Comparison of ENCODE assay signal across 13 cellular contexts in genomic region chr21:37375866-37376574, GRCh38. TPM values are rescaled to one million over a fixed set of nuclear protein-coding genes. Genes with fewer than 3 reads are reported as not detected.
DNase-seq lines count a peak whose midpoint lies in the region; ATAC-seq and TF ChIP-seq lines count a peak whose summit lies in the region.
"Had no signal": no experiment of that assay in that cellular context is flagged by ENCODE, and none has a peak within 500 bp of the region (broad histone marks: within the 10 kb centered on the region; RNA-seq: fewer than 3 reads in every experiment).

No MANE protein-coding gene starts in this region.

- H3K36me3 ChIP-seq in gastroesophageal sphincter (no peaks in the 10 kb centered on the region), uterus (no peaks in the 10 kb centered on the region)

- peak overlapping the region in 5 of 7 donors; percentile 25 to 89 (median 72) for H3K27ac Mint-ChIP-seq in CD14-positive monocyte
- H3K27ac Mint-ChIP-seq in CD4-positive, alpha-beta T cell = peak overlapping the region; percentile 21
- peak overlapping the region; percentile 9 for H3K27ac Mint-ChIP-seq in activated CD8-positive, alpha-beta T cell treated with anti-CD3 and anti-CD28 coated beads, Interleukin-2, amount 10 ng/mL, durations not matched to agents 7 days and 5 days
- H3K27ac Mint-ChIP-seq in naive B cell = peak overlapping the region in 4 of 6 donors; percentile 32 to 79 (median 46)

- H3K27ac ChIP-seq in CD4-positive, alpha-beta T cell (ENCODE audit: low read depth, low read length) = no peak overlapping the region
- H3K27ac ChIP-seq in gastroesophageal sphincter (no peak overlapping the region), uterus (no peak overlapping the region)

- H3K4me3 Mint-ChIP-seq in CD14-positive monocyte (no peak overlapping the region), naive B cell (peak overlapping the region in 6 of 8 donors; percentile 15 to 78 (median 38))
- H3K4me3 Mint-ChIP-seq in CD4-positive, alpha-beta T cell = peak overlapping the region; percentile 57
- H3K4me3 Mint-ChIP-seq in activated CD8-positive, alpha-beta T cell treated with anti-CD3 and anti-CD28 coated beads, Interleukin-2, amount 10 ng/mL, durations not matched to agents 7 days and 5 days = no peak overlapping the region

- H3K4me1 ChIP-seq in gastroesophageal sphincter (peaks cover 25 to 100% (median 45%) of the 10 kb centered on the region in 3 donors), uterus (peaks cover 4 to 8% of the 10 kb centered on the region in 2 donors)

- intact Hi-C loops in CD14-positive monocyte (cut with micrococcal nuclease) = loop anchor here (5.0 to 10.0 kb wide), 2 partner anchors 36 to 59 kb away; no protein-coding TSS in a partner anchor
- intact Hi-C loops in CD4-positive, alpha-beta T cell (cut with DNase I, micrococcal nuclease) = loop anchor here in 1 of 2 experiments (1.0 kb wide), 1 partner anchor 32 kb away; no protein-coding TSS in a partner anchor
- intact Hi-C loops in uterus (cut with DNase I; ENCODE audit: low total_unique reads) = no loop called here

- no peak for TF ChIP-seq CTCF in CD14-positive monocyte (IDR thresholded peaks at IDR 0.05)
- TF ChIP-seq CTCF in CD4-positive, alpha-beta T cell (IDR thresholded peaks at IDR 0.05) = no peak
- no peak for TF ChIP-seq CTCF in gastroesophageal sphincter (IDR thresholded peaks at IDR 0.05)
- TF ChIP-seq CTCF in uterus (IDR thresholded peaks at IDR 0.05) = no peak

- no peak for TF ChIP-seq EP300 in gastroesophageal sphincter (IDR thresholded peaks at IDR 0.05)

- no peaks in the 10 kb centered on the region for H3K9me3 Mint-ChIP-seq in CD14-positive monocyte
- no peaks in the 10 kb centered on the region for H3K9me3 Mint-ChIP-seq in CD4-positive, alpha-beta T cell
- H3K9me3 Mint-ChIP-seq in activated CD8-positive, alpha-beta T cell treated with anti-CD3 and anti-CD28 coated beads, Interleukin-2, amount 10 ng/mL, durations not matched to agents 7 days and 5 days (ENCODE audit: insufficient read depth) = no peaks in the 10 kb centered on the region
- no peaks in the 10 kb centered on the region for H3K9me3 Mint-ChIP-seq in naive B cell

- CTCF ChIA-PET in CD4-positive, alpha-beta T cell (lab: Charles Lee) = interaction anchor here (1.1 kb wide), 1 partner anchor 10 kb away, joined by 3 read pairs; no protein-coding TSS in a partner anchor
- CTCF ChIA-PET in activated CD8-positive, alpha-beta T cell treated with anti-CD3 and anti-CD28 coated beads, Interleukin-2, amount 10 ng/mL, durations not matched to agents 7 days and 5 days (lab: Charles Lee) = no interaction called here

- ATAC-seq in CD4-positive, alpha-beta T cell (ENCODE audit: poor library complexity) = no peak
- no peak for ATAC-seq in activated CD8-positive, alpha-beta T cell treated with anti-CD3 and anti-CD28 coated beads, Interleukin-2, amount 10 ng/mL, durations not matched to agents 7 days and 5 days
- no peak for ATAC-seq in naive B cell (ENCODE audit: low read depth in 2 of 2)
- no peak for ATAC-seq in gastroesophageal sphincter

- peaks cover 0 to 4% of the 10 kb centered on the region in 2 donors for H3K36me3 Mint-ChIP-seq in CD14-positive monocyte
- peaks cover 8% of the 10 kb centered on the region for H3K36me3 Mint-ChIP-seq in CD4-positive, alpha-beta T cell (ENCODE audit: low read depth)
- H3K36me3 Mint-ChIP-seq in activated CD8-positive, alpha-beta T cell treated with anti-CD3 and anti-CD28 coated beads, Interleukin-2, amount 10 ng/mL, durations not matched to agents 7 days and 5 days (ENCODE audit: low read depth) = peaks cover 39% of the 10 kb centered on the region
- H3K36me3 Mint-ChIP-seq in naive B cell = peaks cover 0 to 4% of the 10 kb centered on the region in 2 donors

- 78 to 79% methylated on average over 12 of the region's 13 CpGs for WGBS in gastroesophageal sphincter (ENCODE audit: low coverage in 1 of 2), 2 donors

- POLR2A ChIA-PET in CD4-positive, alpha-beta T cell (lab: Charles Lee) = interaction anchor here (1.4 kb wide), 1 partner anchor 109 kb away, joined by 4 read pairs; the partner anchor contains the start of gene VPS26C
- POLR2A ChIA-PET in activated CD8-positive, alpha-beta T cell treated with anti-CD3 and anti-CD28 coated beads, Interleukin-2, amount 10 ng/mL, durations not matched to agents 7 days and 5 days (lab: Charles Lee) = no interaction called here

- H3K27me3 Mint-ChIP-seq in CD14-positive monocyte (ENCODE audit: low read depth in 3 of 3) = no peaks in the 10 kb centered on the region
- H3K27me3 Mint-ChIP-seq in CD4-positive, alpha-beta T cell = no peaks in the 10 kb centered on the region
- H3K27me3 Mint-ChIP-seq in activated CD8-positive, alpha-beta T cell treated with anti-CD3 and anti-CD28 coated beads, Interleukin-2, amount 10 ng/mL, durations not matched to agents 7 days and 5 days (ENCODE audit: low read depth) = no peaks in the 10 kb centered on the region
- no peaks in the 10 kb centered on the region for H3K27me3 Mint-ChIP-seq in naive B cell

- H3K9me3 ChIP-seq in CD4-positive, alpha-beta T cell (ENCODE audit: control insufficient read depth, low read length) = no peaks in the 10 kb centered on the region
- H3K9me3 ChIP-seq in gastroesophageal sphincter (no peaks in the 10 kb centered on the region), uterus (no peaks in the 10 kb centered on the region)

- no peak for DNase-seq in CD14-positive monocyte (ENCODE audit: low spot score)
- DNase-seq in CD4-positive, alpha-beta T cell = no peak
- no peak for DNase-seq in activated CD8-positive, alpha-beta T cell treated with anti-CD3 and anti-CD28 coated beads, Interleukin-2, amount 10 ng/mL, durations not matched to agents 7 days and 5 days
- DNase-seq in naive B cell = no peak
- DNase-seq in uterus = no peak
- DNase-seq in HPDE6-E6E7 (ENCODE audit: extremely low spot score) = no peak
- DNase-seq: activated CD4-positive, alpha-beta T cell treated with anti-CD3 and anti-CD28 coated beads for 48 hours; activated effector memory CD4-positive, alpha-beta T cell treated with anti-CD3 and anti-CD28 coated beads, Interleukin-2, amount 50 U/mL, for 16 hours; GF-D8; GOT3; head of caudate nucleus; PC-9 had no signal

- no peak for TF ChIP-seq POLR2A in gastroesophageal sphincter (IDR thresholded peaks at IDR 0.05)
- TF ChIP-seq POLR2A in uterus (IDR thresholded peaks at IDR 0.05) = no peak

- H3K27me3 ChIP-seq in CD4-positive, alpha-beta T cell (ENCODE audit: control insufficient read depth, insufficient read depth, low read length) = no peaks in the 10 kb centered on the region
- H3K27me3 ChIP-seq in gastroesophageal sphincter (no peaks in the 10 kb centered on the region), uterus (no peaks in the 10 kb centered on the region)

- H3K4me1 Mint-ChIP-seq in CD14-positive monocyte (peaks cover 80% of the 10 kb centered on the region), naive B cell (peaks cover 63 to 91% (median 83%) of the 10 kb centered on the region in 3 donors)
- peaks cover 94% of the 10 kb centered on the region for H3K4me1 Mint-ChIP-seq in CD4-positive, alpha-beta T cell (ENCODE audit: low read depth)
- H3K4me1 Mint-ChIP-seq in activated CD8-positive, alpha-beta T cell treated with anti-CD3 and anti-CD28 coated beads, Interleukin-2, amount 10 ng/mL, durations not matched to agents 7 days and 5 days (ENCODE audit: low read depth) = peaks cover 85% of the 10 kb centered on the region

- H3K4me3 ChIP-seq in gastroesophageal sphincter (no peak overlapping the region), uterus (no peak overlapping the region)
- H3K4me3 ChIP-seq: PC-9 had no signal

RNA-seq across cellular contexts. Expression of gene DYRK1A, which starts 9.4 kb away (rescaled TPM):
- polyA plus RNA-seq in CD14-positive monocyte (1 to 10 TPM; 1.8 to 2.4 TPM), naive B cell (ENCODE audit: low read depth in 6 of 6) (10 to 100 TPM in 3 of 6 donors, 1 to 10 TPM in 3; 5.9 to 14.3 (median 10.2) TPM)
- 100 to 1,000 TPM; 135 to 145 TPM for total RNA-seq in CD4-positive, alpha-beta T cell
- 10 to 100 TPM; 83.2 to 86.1 TPM for total RNA-seq in activated CD8-positive, alpha-beta T cell treated with anti-CD3 and anti-CD28 coated beads, Interleukin-2, amount 10 ng/mL, durations not matched to agents 7 days and 5 days
- total RNA-seq in gastroesophageal sphincter (100 to 1,000 TPM in 1 of 4 donors, 10 to 100 TPM in 3; 85.1 to 102 (median 94.0) TPM), uterus (100 to 1,000 TPM in 3 of 4 donors, 10 to 100 TPM in 1; 42.0 to 137 (median 119) TPM)

Comparison
In these comparisons a context has a peak if more than half of its experiments do, and no peak if none do; other contexts are left out.
1. H3K27ac Mint-ChIP-seq: peak in every context shown above with its lines; median percentile 72 in CD14-positive monocyte; 46 in naive B cell; 21 in CD4-positive, alpha-beta T cell; 9 in activated CD8-positive, alpha-beta T cell treated with anti-CD3 and anti-CD28 coated beads, Interleukin-2, amount 10 ng/mL, durations not matched to agents 7 days and 5 days.
2. H3K4me3 Mint-ChIP-seq: peak in CD4-positive, alpha-beta T cell (single experiment) and naive B cell (6 of 8); none in CD14-positive monocyte (0 of 2) and activated CD8-positive, alpha-beta T cell treated with anti-CD3 and anti-CD28 coated beads, Interleukin-2, amount 10 ng/mL, durations not matched to agents 7 days and 5 days (single experiment).